1 cellular context compared by ENCODE assay signal in the genomic region with DNA sequence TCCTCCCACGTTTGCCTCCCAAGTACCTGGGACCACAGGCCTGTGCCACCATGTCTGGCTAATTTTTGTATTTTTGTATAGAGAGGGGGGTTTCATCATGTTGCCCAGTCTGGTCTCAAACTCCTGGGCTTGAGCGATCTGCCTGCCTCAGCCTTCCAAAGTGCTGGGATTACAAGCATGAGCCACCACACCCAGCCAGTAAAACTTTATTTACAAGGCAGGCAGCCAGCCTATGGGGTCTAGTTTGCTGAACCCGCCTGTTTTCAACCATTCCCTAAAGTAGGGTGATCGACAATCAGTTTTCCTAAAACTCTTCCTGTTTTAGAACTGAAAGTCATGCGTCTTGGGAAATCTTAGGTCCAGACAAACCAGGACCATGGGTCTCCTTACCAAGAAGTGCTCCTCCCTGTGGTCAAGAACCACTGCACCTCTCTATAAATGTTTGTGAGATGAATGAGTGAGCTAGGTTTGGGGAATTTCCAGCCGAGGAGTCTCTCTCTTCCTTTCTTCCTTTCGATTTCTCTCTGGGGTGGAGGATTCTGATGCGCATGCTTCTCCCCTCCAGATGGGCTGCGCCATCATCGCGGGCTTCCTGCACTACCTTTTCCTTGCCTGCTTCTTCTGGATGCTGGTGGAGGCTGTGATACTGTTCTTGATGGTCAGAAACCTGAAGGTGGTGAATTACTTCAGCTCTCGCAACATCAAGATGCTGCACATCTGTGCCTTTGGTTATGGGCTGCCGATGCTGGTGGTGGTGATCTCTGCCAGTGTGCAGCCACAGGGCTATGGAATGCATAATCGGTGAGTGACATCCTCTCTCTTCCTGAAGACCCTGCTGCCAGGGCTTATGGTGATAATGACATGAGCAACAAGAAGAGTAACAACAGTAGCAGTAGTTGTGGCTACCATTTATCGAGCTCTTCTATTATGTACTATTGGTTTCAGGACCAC.
TF ChIP-seq lines count a peak whose summit lies in the region.

No MANE protein-coding gene starts in this region.

TF ChIP-seq in SK-N-SH, 30 proteins besides CTCF, POLR2A, EP300 and RAD21 (continued from another document):
- TF ChIP-seq, protein P1, sequence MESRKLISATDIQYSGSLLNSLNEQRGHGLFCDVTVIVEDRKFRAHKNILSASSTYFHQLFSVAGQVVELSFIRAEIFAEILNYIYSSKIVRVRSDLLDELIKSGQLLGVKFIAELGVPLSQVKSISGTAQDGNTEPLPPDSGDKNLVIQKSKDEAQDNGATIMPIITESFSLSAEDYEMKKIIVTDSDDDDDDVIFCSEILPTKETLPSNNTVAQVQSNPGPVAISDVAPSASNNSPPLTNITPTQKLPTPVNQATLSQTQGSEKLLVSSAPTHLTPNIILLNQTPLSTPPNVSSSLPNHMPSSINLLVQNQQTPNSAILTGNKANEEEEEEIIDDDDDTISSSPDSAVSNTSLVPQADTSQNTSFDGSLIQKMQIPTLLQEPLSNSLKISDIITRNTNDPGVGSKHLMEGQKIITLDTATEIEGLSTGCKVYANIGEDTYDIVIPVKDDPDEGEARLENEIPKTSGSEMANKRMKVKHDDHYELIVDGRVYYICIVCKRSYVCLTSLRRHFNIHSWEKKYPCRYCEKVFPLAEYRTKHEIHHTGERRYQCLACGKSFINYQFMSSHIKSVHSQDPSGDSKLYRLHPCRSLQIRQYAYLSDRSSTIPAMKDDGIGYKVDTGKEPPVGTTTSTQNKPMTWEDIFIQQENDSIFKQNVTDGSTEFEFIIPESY (IDR thresholded peaks at IDR 0.05; ENCODE audit: borderline replicate concordance, low read depth) = no peak
- TF ChIP-seq, protein P2, sequence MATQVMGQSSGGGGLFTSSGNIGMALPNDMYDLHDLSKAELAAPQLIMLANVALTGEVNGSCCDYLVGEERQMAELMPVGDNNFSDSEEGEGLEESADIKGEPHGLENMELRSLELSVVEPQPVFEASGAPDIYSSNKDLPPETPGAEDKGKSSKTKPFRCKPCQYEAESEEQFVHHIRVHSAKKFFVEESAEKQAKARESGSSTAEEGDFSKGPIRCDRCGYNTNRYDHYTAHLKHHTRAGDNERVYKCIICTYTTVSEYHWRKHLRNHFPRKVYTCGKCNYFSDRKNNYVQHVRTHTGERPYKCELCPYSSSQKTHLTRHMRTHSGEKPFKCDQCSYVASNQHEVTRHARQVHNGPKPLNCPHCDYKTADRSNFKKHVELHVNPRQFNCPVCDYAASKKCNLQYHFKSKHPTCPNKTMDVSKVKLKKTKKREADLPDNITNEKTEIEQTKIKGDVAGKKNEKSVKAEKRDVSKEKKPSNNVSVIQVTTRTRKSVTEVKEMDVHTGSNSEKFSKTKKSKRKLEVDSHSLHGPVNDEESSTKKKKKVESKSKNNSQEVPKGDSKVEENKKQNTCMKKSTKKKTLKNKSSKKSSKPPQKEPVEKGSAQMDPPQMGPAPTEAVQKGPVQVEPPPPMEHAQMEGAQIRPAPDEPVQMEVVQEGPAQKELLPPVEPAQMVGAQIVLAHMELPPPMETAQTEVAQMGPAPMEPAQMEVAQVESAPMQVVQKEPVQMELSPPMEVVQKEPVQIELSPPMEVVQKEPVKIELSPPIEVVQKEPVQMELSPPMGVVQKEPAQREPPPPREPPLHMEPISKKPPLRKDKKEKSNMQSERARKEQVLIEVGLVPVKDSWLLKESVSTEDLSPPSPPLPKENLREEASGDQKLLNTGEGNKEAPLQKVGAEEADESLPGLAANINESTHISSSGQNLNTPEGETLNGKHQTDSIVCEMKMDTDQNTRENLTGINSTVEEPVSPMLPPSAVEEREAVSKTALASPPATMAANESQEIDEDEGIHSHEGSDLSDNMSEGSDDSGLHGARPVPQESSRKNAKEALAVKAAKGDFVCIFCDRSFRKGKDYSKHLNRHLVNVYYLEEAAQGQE (IDR thresholded peaks at IDR 0.05; ENCODE audit: low read depth, low read length) = no peak
- TF ChIP-seq YY1 (IDR thresholded peaks at IDR 0.05; ENCODE audit: low read depth) (peak; percentile 67; the same call in 1 of the 2 replicates), ELF1 (IDR thresholded peaks at IDR 0.05) (peak; percentile 43; the same call in 1 of the 2 replicates), POLR2AphosphoS5 (IDR thresholded peaks at IDR 0.05; ENCODE audit: low read depth, low read length) (peak; percentile 44; the same call in 1 of the 2 replicates), NRF1 (IDR thresholded peaks at IDR 0.05; ENCODE audit: low read depth, low read length) (peak; percentile 53; the same call in 1 of the 2 replicates)
- TF ChIP-seq, protein P3, sequence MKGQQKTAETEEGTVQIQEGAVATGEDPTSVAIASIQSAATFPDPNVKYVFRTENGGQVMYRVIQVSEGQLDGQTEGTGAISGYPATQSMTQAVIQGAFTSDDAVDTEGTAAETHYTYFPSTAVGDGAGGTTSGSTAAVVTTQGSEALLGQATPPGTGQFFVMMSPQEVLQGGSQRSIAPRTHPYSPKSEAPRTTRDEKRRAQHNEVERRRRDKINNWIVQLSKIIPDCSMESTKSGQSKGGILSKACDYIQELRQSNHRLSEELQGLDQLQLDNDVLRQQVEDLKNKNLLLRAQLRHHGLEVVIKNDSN (IDR thresholded peaks at IDR 0.05; ENCODE audit: borderline replicate concordance, low read depth) = no peak
TF ChIP-seq in SK-N-SH: peak in this region for 6.
